9 cellular contexts compared by ENCODE assay signal in the genomic region with DNA sequence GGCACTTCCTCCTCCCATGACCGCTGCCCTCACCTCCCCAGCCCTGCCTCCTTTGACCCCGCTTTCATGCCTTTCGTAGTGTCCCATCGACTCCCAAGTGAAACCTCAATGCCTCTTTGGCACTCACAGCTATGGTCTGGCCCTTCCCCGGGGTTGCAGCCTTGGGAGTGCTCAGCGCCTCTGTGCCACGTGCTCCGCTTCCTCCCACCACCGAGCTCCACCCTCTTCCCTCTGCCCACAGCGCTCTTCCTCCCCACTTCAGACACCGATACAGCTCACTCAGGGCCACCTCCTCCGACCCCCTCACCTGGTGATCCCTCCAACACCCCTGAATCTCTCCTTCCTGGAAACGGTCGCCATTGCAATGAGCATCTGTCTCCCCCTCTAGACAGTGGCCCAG. TPM values are rescaled to one million over a fixed set of nuclear protein-coding genes. Genes with fewer than 3 reads are reported as not detected.
DNase-seq lines count a peak whose midpoint lies in the region; ATAC-seq and TF ChIP-seq lines count a peak whose summit lies in the region.
"Had no signal": no experiment of that assay in that cellular context is flagged by ENCODE, and none has a peak within 500 bp of the region (broad histone marks: within the 10 kb centered on the region; RNA-seq: fewer than 3 reads in every experiment).

No MANE protein-coding gene starts in this region.

- peaks cover 20% of the 10 kb centered on the region for H3F3A ChIP-seq in smooth muscle cell (ENCODE audit: low read depth)

- WGBS in smooth muscle cell (ENCODE audit: low lambda C conversion rate): 97% methylated on average over 13 of the region's 14 CpGs

- ATAC-seq in effector memory CD8-positive, alpha-beta T cell (replicated peaks): peak; percentile 98
- ATAC-seq in gastrocnemius medialis (peak; percentile 13 to 48), GM18502 (IDR thresholded peaks at IDR 0.05; ENCODE audit: poor library complexity, unreplicated experiment) (no peak), SK-N-SH treated with all-trans-retinoic acid at 6 μM for 48 hours (no peak)

- H3K36me3 ChIP-seq in gastrocnemius medialis: no peaks in the 10 kb centered on the region
- H3K36me3 ChIP-seq in smooth muscle cell (ENCODE audit: low read depth): no peaks in the 10 kb centered on the region

- H3K9me3 Mint-ChIP-seq in effector memory CD8-positive, alpha-beta T cell: no peaks in the 10 kb centered on the region

- no peak overlapping the region for H3K9ac ChIP-seq in smooth muscle cell (ENCODE audit: low read depth)

- H2AFZ ChIP-seq in smooth muscle cell (ENCODE audit: low read depth): no peak overlapping the region

- peak overlapping the region; percentile 64 to 78 for H3K4me3 Mint-ChIP-seq in effector memory CD8-positive, alpha-beta T cell

- in situ Hi-C loops in gastrocnemius medialis (cut with MboI; ENCODE audit: low sequenced_read_pairs in 4 of 4): loop anchor here in 1 of 4 donors (25.0 kb wide), 1 partner anchor 135 kb away; a partner anchor contains a TSS

- H3K4me3 ChIP-seq in gastrocnemius medialis (no peak overlapping the region), smooth muscle cell (no peak overlapping the region)

- TF ChIP-seq CTCF in gastrocnemius medialis (IDR thresholded peaks at IDR 0.05 in 4 of 5, conservative IDR thresholded peaks at IDR 0.05 in 1 of 5) (no peak), smooth muscle cell (IDR thresholded peaks at IDR 0.05; ENCODE audit: borderline replicate concordance, insufficient read depth, poor library complexity, severe bottlenecking) (no peak)

- intact Hi-C loops in gastrocnemius medialis (cut with DNase I; ENCODE audit: low total_unique reads): no loop called here

- no peaks in the 10 kb centered on the region for H4K20me1 ChIP-seq in smooth muscle cell (ENCODE audit: low read depth)

- H3K27ac ChIP-seq in gastrocnemius medialis (peak overlapping the region; percentile 10 to 57 (median 42)), smooth muscle cell (ENCODE audit: low read depth) (no peak overlapping the region)

- H3K4me1 Mint-ChIP-seq in effector memory CD8-positive, alpha-beta T cell (ENCODE audit: low read depth in 2 of 2): peaks cover 15 to 23% of the 10 kb centered on the region in 2 donors

- no peaks in the 10 kb centered on the region for H3K79me2 ChIP-seq in smooth muscle cell (ENCODE audit: low read depth)

- peaks cover 5% of the 10 kb centered on the region for H3K36me3 Mint-ChIP-seq in effector memory CD8-positive, alpha-beta T cell (ENCODE audit: insufficient read depth)

- H3K4me1 ChIP-seq in gastrocnemius medialis (peaks cover 45% of the 10 kb centered on the region in 2 donors), smooth muscle cell (ENCODE audit: low read depth) (no peaks in the 10 kb centered on the region)

- no peak for TF ChIP-seq POLR2A in gastrocnemius medialis (IDR thresholded peaks at IDR 0.05)

- H3K27me3 ChIP-seq in gastrocnemius medialis: no peaks in the 10 kb centered on the region
- no peaks in the 10 kb centered on the region for H3K27me3 ChIP-seq in smooth muscle cell (ENCODE audit: low read depth)

- peak overlapping the region; percentile 86 to 91 for H3K27ac Mint-ChIP-seq in effector memory CD8-positive, alpha-beta T cell

- no peak overlapping the region for H3K4me2 ChIP-seq in smooth muscle cell

- DNase-seq in AG08395 (ENCODE audit: low spot score) (peak; percentile 61), gastrocnemius medialis (peak in 1 of 2 donors; percentile 65), NCI-H748 treated with DMSO at 0.1 percent for 48 hours (lab: John Stamatoyannopoulos, UW) (no peak), smooth muscle cell (lab: John Stamatoyannopoulos, UW; ENCODE audit: unreplicated experiment) (no peak)
- DNase-seq in activated CD4-positive, alpha-beta T cell treated with anti-CD3 and anti-CD28 coated beads for 48 hours: peak; percentile 60
- DNase-seq in effector memory CD8-positive, alpha-beta T cell: peak; percentile 23 to 25 (median 24)

- no peaks in the 10 kb centered on the region for H3K9me3 ChIP-seq in gastrocnemius medialis
- no peaks in the 10 kb centered on the region for H3K9me3 ChIP-seq in smooth muscle cell (replicated peaks; ENCODE audit: low read depth)

- no peaks in the 10 kb centered on the region for H3K27me3 Mint-ChIP-seq in effector memory CD8-positive, alpha-beta T cell

TF ChIP-seq in SK-N-SH treated with all-trans-retinoic acid at 6 μM for 48 hours, 23 proteins besides CTCF, POLR2A, EP300 and RAD21:
- TF ChIP-seq OSR1 (CRISPR knock-in tag; IDR thresholded peaks at IDR 0.05) (no peak), ZNF8 (CRISPR knock-in tag; IDR thresholded peaks at IDR 0.05) (no peak), RARB (CRISPR knock-in tag; IDR thresholded peaks at IDR 0.05) (no peak)
- TF ChIP-seq, protein P1, sequence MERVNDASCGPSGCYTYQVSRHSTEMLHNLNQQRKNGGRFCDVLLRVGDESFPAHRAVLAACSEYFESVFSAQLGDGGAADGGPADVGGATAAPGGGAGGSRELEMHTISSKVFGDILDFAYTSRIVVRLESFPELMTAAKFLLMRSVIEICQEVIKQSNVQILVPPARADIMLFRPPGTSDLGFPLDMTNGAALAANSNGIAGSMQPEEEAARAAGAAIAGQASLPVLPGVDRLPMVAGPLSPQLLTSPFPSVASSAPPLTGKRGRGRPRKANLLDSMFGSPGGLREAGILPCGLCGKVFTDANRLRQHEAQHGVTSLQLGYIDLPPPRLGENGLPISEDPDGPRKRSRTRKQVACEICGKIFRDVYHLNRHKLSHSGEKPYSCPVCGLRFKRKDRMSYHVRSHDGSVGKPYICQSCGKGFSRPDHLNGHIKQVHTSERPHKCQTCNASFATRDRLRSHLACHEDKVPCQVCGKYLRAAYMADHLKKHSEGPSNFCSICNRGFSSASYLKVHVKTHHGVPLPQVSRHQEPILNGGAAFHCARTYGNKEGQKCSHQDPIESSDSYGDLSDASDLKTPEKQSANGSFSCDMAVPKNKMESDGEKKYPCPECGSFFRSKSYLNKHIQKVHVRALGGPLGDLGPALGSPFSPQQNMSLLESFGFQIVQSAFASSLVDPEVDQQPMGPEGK (CRISPR knock-in tag; IDR thresholded peaks at IDR 0.05; ENCODE audit: borderline replicate concordance): no peak
- TF ChIP-seq, protein P2, sequence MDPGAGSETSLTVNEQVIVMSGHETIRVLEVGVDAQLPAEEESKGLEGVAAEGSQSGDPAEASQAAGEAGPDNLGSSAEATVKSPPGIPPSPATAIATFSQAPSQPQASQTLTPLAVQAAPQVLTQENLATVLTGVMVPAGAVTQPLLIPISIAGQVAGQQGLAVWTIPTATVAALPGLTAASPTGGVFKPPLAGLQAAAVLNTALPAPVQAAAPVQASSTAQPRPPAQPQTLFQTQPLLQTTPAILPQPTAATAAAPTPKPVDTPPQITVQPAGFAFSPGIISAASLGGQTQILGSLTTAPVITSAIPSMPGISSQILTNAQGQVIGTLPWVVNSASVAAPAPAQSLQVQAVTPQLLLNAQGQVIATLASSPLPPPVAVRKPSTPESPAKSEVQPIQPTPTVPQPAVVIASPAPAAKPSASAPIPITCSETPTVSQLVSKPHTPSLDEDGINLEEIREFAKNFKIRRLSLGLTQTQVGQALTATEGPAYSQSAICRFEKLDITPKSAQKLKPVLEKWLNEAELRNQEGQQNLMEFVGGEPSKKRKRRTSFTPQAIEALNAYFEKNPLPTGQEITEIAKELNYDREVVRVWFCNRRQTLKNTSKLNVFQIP (CRISPR knock-in tag; IDR thresholded peaks at IDR 0.05; ENCODE audit: borderline replicate concordance, low read depth): no peak
TF ChIP-seq in SK-N-SH treated with all-trans-retinoic acid at 6 μM for 48 hours: peak in this region for 0.

RNA-seq across cellular contexts. Expression of a gene that starts 16.6 kb away (rescaled TPM):
- total RNA-seq in gastrocnemius medialis: not detected
- not detected in 2 replicates for total RNA-seq in smooth muscle cell
- not detected in 2 replicates for polyA plus RNA-seq in smooth muscle cell
- total RNA-seq: astrocyte had no signal

Comparison
In these comparisons a context has a peak if more than half of its experiments do, and no peak if none do; other contexts are left out.
1. DNase-seq: peak in AG08395 (single experiment), activated CD4-positive, alpha-beta T cell treated with anti-CD3 and anti-CD28 coated beads for 48 hours (single experiment) and effector memory CD8-positive, alpha-beta T cell (3 of 3); none in NCI-H748 treated with DMSO at 0.1 percent for 48 hours (single experiment) and smooth muscle cell (single experiment).
2. ATAC-seq: peak in effector memory CD8-positive, alpha-beta T cell (single experiment) and gastrocnemius medialis (2 of 2); none in GM18502 (single experiment) and SK-N-SH treated with all-trans-retinoic acid at 6 μM for 48 hours (single experiment).